ENCODE assay signal across 15 cellular contexts in genomic region chr21:17709266-17709611, GRCh38.
DNase-seq lines count a peak whose midpoint lies in the region; ATAC-seq lines count a peak whose summit lies in the region.
"Had no signal": no experiment of that assay in that cellular context is flagged by ENCODE, and none has a peak within 500 bp of the region (broad histone marks: within the 10 kb centered on the region; RNA-seq: fewer than 3 reads in every experiment).

No MANE protein-coding gene starts in this region.

- peaks cover 12% of the 10 kb centered on the region for H3K36me3 Mint-ChIP-seq in activated T-helper 1 cell treated with anti-CD3 and anti-CD28 coated beads, Interleukin-12 subunit alpha, Interleukin-12 subunit beta, Interleukin-2, Interleukin-4 antibody, amounts not matched to agents 30 ng/mL and 10 ng/mL and 1 ng/mL, durations not matched to agents 14 hours and 24 hours and 36 hours (ENCODE audit: low read depth)

- intact Hi-C loops in activated T-helper 1 cell treated with anti-CD3 and anti-CD28 coated beads, Interleukin-12 subunit alpha, Interleukin-12 subunit beta, Interleukin-2, Interleukin-4 antibody, amounts not matched to agents 30 ng/mL and 10 ng/mL and 1 ng/mL, durations not matched to agents 14 hours and 24 hours and 36 hours (cut with micrococcal nuclease), result loop anchor here (1.0 to 2.0 kb wide), 4 partner anchors 22 to 110 kb away; partner anchors contain the start of gene C21orf91

- no peak overlapping the region for H3K4me3 Mint-ChIP-seq in activated T-helper 1 cell treated with anti-CD3 and anti-CD28 coated beads, Interleukin-12 subunit alpha, Interleukin-12 subunit beta, Interleukin-2, Interleukin-4 antibody, amounts not matched to agents 30 ng/mL and 10 ng/mL and 1 ng/mL, durations not matched to agents 14 hours and 24 hours and 36 hours
- H3K4me3 Mint-ChIP-seq: activated CD4-positive, alpha-beta memory T cell treated with anti-CD3 and anti-CD28 coated beads for 36 hours; central memory CD8-positive, alpha-beta T cell; H9; neural crest cell had no signal

- DNase-seq in activated T-helper 1 cell treated with anti-CD3 and anti-CD28 coated beads, Interleukin-12 subunit alpha, Interleukin-12 subunit beta, Interleukin-2, Interleukin-4 antibody, amounts not matched to agents 30 ng/mL and 10 ng/mL and 1 ng/mL, durations not matched to agents 14 hours and 24 hours and 36 hours (ENCODE audit: low spot score), result no peak
- no peak for DNase-seq in SKM-1 (lab: John Stamatoyannopoulos, UW; ENCODE audit: unreplicated experiment)
- DNase-seq in substantia nigra (lab: John Stamatoyannopoulos, UW), result no peak
- DNase-seq in inferior parietal cortex (ENCODE audit: extremely low spot score), result no peak
- DNase-seq in RKO (ENCODE audit: low spot score), result no peak
- DNase-seq: activated CD4-positive, alpha-beta memory T cell treated with anti-CD3 and anti-CD28 coated beads for 36 hours; DMS 273 treated with DMSO at 0.1 percent for 48 hours; H9; stimulated activated CD4-positive, alpha-beta T cell treated with anti-CD3 and anti-CD28 coated beads, Interleukin-4, amount 100 ng/mL, for 24 hours; uterus had no signal

- H3K4me1 Mint-ChIP-seq in activated T-helper 1 cell treated with anti-CD3 and anti-CD28 coated beads, Interleukin-12 subunit alpha, Interleukin-12 subunit beta, Interleukin-2, Interleukin-4 antibody, amounts not matched to agents 30 ng/mL and 10 ng/mL and 1 ng/mL, durations not matched to agents 14 hours and 24 hours and 36 hours (ENCODE audit: low read depth), result peaks cover 31% of the 10 kb centered on the region
- H3K4me1 Mint-ChIP-seq: H9, neural crest cell had no signal

- peak; percentile 99 for ATAC-seq in GM18867 (IDR thresholded peaks at IDR 0.05; ENCODE audit: unreplicated experiment)
- peak; percentile 100 for ATAC-seq in GM21367 (IDR thresholded peaks at IDR 0.05; ENCODE audit: unreplicated experiment)
- peak; percentile 97 for ATAC-seq in HG03064 (IDR thresholded peaks at IDR 0.05; ENCODE audit: low read depth, unreplicated experiment)

- H3K27me3 Mint-ChIP-seq in activated T-helper 1 cell treated with anti-CD3 and anti-CD28 coated beads, Interleukin-12 subunit alpha, Interleukin-12 subunit beta, Interleukin-2, Interleukin-4 antibody, amounts not matched to agents 30 ng/mL and 10 ng/mL and 1 ng/mL, durations not matched to agents 14 hours and 24 hours and 36 hours (ENCODE audit: insufficient read depth), result peaks cover 11% of the 10 kb centered on the region
- H3K27me3 Mint-ChIP-seq: activated CD4-positive, alpha-beta memory T cell treated with anti-CD3 and anti-CD28 coated beads for 36 hours; central memory CD8-positive, alpha-beta T cell had no signal

- H3K27ac ChIP-seq in substantia nigra (ENCODE audit: low read depth, low read length, poor library complexity, severe bottlenecking), result no peak overlapping the region
- H3K27ac ChIP-seq: uterus had no signal

- peaks cover 38% of the 10 kb centered on the region for H3K9me3 Mint-ChIP-seq in activated T-helper 1 cell treated with anti-CD3 and anti-CD28 coated beads, Interleukin-12 subunit alpha, Interleukin-12 subunit beta, Interleukin-2, Interleukin-4 antibody, amounts not matched to agents 30 ng/mL and 10 ng/mL and 1 ng/mL, durations not matched to agents 14 hours and 24 hours and 36 hours

- peak overlapping the region; percentile 42 for H3K27ac Mint-ChIP-seq in activated T-helper 1 cell treated with anti-CD3 and anti-CD28 coated beads, Interleukin-12 subunit alpha, Interleukin-12 subunit beta, Interleukin-2, Interleukin-4 antibody, amounts not matched to agents 30 ng/mL and 10 ng/mL and 1 ng/mL, durations not matched to agents 14 hours and 24 hours and 36 hours
- H3K27ac Mint-ChIP-seq: activated CD4-positive, alpha-beta memory T cell treated with anti-CD3 and anti-CD28 coated beads for 36 hours had no signal
